ENCODE assay signal across 19 cellular contexts in the genomic region with DNA sequence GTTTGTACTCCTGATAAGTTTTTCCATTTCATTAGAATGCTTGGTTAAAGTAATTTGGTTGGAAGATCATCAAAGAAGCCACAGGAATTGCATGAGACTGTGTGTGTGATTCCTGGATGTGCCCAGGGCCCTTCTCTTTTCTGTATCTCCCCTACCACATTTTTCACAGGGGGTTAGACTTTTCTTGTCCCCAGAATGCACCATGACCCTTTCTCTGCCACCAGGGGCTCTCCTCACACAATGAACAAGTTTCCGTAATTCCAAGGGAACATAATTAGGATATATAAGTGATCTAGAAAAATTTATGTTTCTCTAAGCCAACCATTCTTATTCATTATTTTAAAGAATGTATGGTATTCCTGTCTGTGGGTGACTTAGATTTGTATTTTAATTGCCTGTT.
DNase-seq lines count a peak whose midpoint lies in the region; ATAC-seq and TF ChIP-seq lines count a peak whose summit lies in the region.
"Had no signal": no experiment of that assay in that cellular context is flagged by ENCODE, and none has a peak within 500 bp of the region (broad histone marks: within the 10 kb centered on the region; RNA-seq: fewer than 3 reads in every experiment).

No MANE protein-coding gene starts in this region.

- H3K4me3 ChIP-seq in AG04449 (ENCODE audit: low read depth, low read length) (no peak overlapping the region), GM23338 (no peak overlapping the region), adipocyte (ENCODE audit: low read length) (no peak overlapping the region)
- H3K4me3 ChIP-seq: right atrium auricular region had no signal

- TF ChIP-seq CTCF in AG04449 (IDR thresholded peaks at IDR 0.05; ENCODE audit: insufficient read depth, low read length, missing control alignments) (peak; percentile 37), GM23338 (conservative IDR thresholded peaks at IDR 0.05; ENCODE audit: low read depth in 2 of 2) (peak; percentile 53 to 57), glutamatergic neuron (IDR thresholded peaks at IDR 0.05; ENCODE audit: partially characterized antibody, unreplicated experiment) (no peak), GM10266 (IDR thresholded peaks at IDR 0.05; ENCODE audit: control insufficient read depth, insufficient read depth, low read depth, missing control alignments) (no peak)

- no peaks in the 10 kb centered on the region for H3K27me3 Mint-ChIP-seq in GM23338 (ENCODE audit: insufficient read depth, low read depth, poor library complexity)
- H3K27me3 Mint-ChIP-seq in glutamatergic neuron (ENCODE audit: unreplicated experiment) = peaks cover 8% of the 10 kb centered on the region
- H3K27me3 Mint-ChIP-seq in activated naive CD4-positive, alpha-beta T cell treated with anti-CD3 and anti-CD28 coated beads, Interleukin-2, amount 10 ng/mL, durations not matched to agents 7 days and 5 days = no peaks in the 10 kb centered on the region
- H3K27me3 Mint-ChIP-seq: activated CD8-positive, alpha-beta memory T cell treated with anti-CD3 and anti-CD28 coated beads, Interleukin-2, amount 10 ng/mL, durations not matched to agents 7 days and 5 days had no signal

- no peaks in the 10 kb centered on the region; the same call in 1 of the 2 replicates for H4K20me1 ChIP-seq in GM23338 (replicated peaks; ENCODE audit: insufficient read depth)

- H3K36me3 ChIP-seq in GM23338 (ENCODE audit: insufficient read depth) = 0 out of 2 replicates have a peak, but pooled peaks cover 4% of the 10 kb centered on the region
- no peaks in the 10 kb centered on the region for H3K36me3 ChIP-seq in adipocyte (ENCODE audit: control insufficient read depth, insufficient read depth, low read length, severe bottlenecking)
- H3K36me3 ChIP-seq: right atrium auricular region had no signal

- H2AFZ ChIP-seq in GM23338 = no peak overlapping the region

- H3K27ac ChIP-seq in GM23338 (ENCODE audit: low read depth) = no peak overlapping the region
- H3K27ac ChIP-seq: right atrium auricular region had no signal

- POLR2A ChIA-PET in AG04449 (lab: Yijun Ruan, JAX) = no interaction called here

- no peak for DNase-seq in AG04449 (ENCODE audit: low read depth, low spot score)
- peak; percentile 44 for DNase-seq in GM23338 (ENCODE audit: low spot score)
- peak; percentile 14 for DNase-seq in adipocyte (ENCODE audit: low read depth)
- no peak for DNase-seq in glutamatergic neuron
- DNase-seq in activated naive CD4-positive, alpha-beta T cell treated with anti-CD3 and anti-CD28 coated beads, Interleukin-2, amount 10 ng/mL, durations not matched to agents 7 days and 5 days = no peak
- no peak for DNase-seq in GM10266 (ENCODE audit: extremely low spot score)
- DNase-seq: activated CD4-positive, alpha-beta T cell treated with anti-CD3 and anti-CD28 coated beads for 1 hour; activated CD8-positive, alpha-beta memory T cell treated with anti-CD3 and anti-CD28 coated beads, Interleukin-2, amount 10 ng/mL, durations not matched to agents 7 days and 5 days; activated effector memory CD4-positive, alpha-beta T cell treated with Interleukin-2 at 50 U/mL for 16 hours; AML-193; amygdala; cortex of kidney; DMS 273 treated with DMSO at 0.1 percent for 48 hours; immature natural killer cell; NCI-H1105; T-helper 17 cell had no signal

- no peak overlapping the region for H3K9ac ChIP-seq in adipocyte (ENCODE audit: low read length)

- no peaks in the 10 kb centered on the region for H3K9me2 ChIP-seq in GM23338 (ENCODE audit: insufficient read depth)

- no peaks in the 10 kb centered on the region for H3F3A ChIP-seq in GM23338 (replicated peaks; ENCODE audit: low read depth)

- H3K9me3 ChIP-seq in adipocyte (ENCODE audit: control insufficient read depth, low read length) = no peaks in the 10 kb centered on the region
- H3K9me3 ChIP-seq: right atrium auricular region had no signal

- peaks cover 21% of the 10 kb centered on the region for H3K36me3 Mint-ChIP-seq in GM23338 (ENCODE audit: low read depth)
- no peaks in the 10 kb centered on the region for H3K36me3 Mint-ChIP-seq in glutamatergic neuron (ENCODE audit: unreplicated experiment)
- H3K36me3 Mint-ChIP-seq in activated naive CD4-positive, alpha-beta T cell treated with anti-CD3 and anti-CD28 coated beads, Interleukin-2, amount 10 ng/mL, durations not matched to agents 7 days and 5 days = no peaks in the 10 kb centered on the region
- H3K36me3 Mint-ChIP-seq: activated CD8-positive, alpha-beta memory T cell treated with anti-CD3 and anti-CD28 coated beads, Interleukin-2, amount 10 ng/mL, durations not matched to agents 7 days and 5 days had no signal

- no peaks in the 10 kb centered on the region for H3K79me2 ChIP-seq in GM23338 (replicated peaks; ENCODE audit: insufficient read depth)

- H3K4me1 Mint-ChIP-seq in GM23338 = peaks cover 59% of the 10 kb centered on the region
- peaks cover 22% of the 10 kb centered on the region for H3K4me1 Mint-ChIP-seq in glutamatergic neuron (ENCODE audit: low read depth, unreplicated experiment)
- H3K4me1 Mint-ChIP-seq in activated naive CD4-positive, alpha-beta T cell treated with anti-CD3 and anti-CD28 coated beads, Interleukin-2, amount 10 ng/mL, durations not matched to agents 7 days and 5 days = no peaks in the 10 kb centered on the region
- H3K4me1 Mint-ChIP-seq: activated CD8-positive, alpha-beta memory T cell treated with anti-CD3 and anti-CD28 coated beads, Interleukin-2, amount 10 ng/mL, durations not matched to agents 7 days and 5 days; immature natural killer cell had no signal

- H3K27ac Mint-ChIP-seq in GM23338 = no peak overlapping the region
- peak overlapping the region; percentile 88 for H3K27ac Mint-ChIP-seq in glutamatergic neuron (ENCODE audit: unreplicated experiment)
- no peak overlapping the region for H3K27ac Mint-ChIP-seq in activated naive CD4-positive, alpha-beta T cell treated with anti-CD3 and anti-CD28 coated beads, Interleukin-2, amount 10 ng/mL, durations not matched to agents 7 days and 5 days
- H3K27ac Mint-ChIP-seq: activated CD8-positive, alpha-beta memory T cell treated with anti-CD3 and anti-CD28 coated beads, Interleukin-2, amount 10 ng/mL, durations not matched to agents 7 days and 5 days; immature natural killer cell; T-helper 17 cell had no signal

- H3K4me2 ChIP-seq in GM23338 = peak overlapping the region; percentile 59; the same call in 1 of the 2 replicates

- H3K4me3 Mint-ChIP-seq in GM23338 (no peak overlapping the region; the same call in 2 of the 3 replicates), glutamatergic neuron (ENCODE audit: unreplicated experiment) (peak overlapping the region; percentile 46)
- no peak overlapping the region for H3K4me3 Mint-ChIP-seq in activated naive CD4-positive, alpha-beta T cell treated with anti-CD3 and anti-CD28 coated beads, Interleukin-2, amount 10 ng/mL, durations not matched to agents 7 days and 5 days
- H3K4me3 Mint-ChIP-seq: activated CD8-positive, alpha-beta memory T cell treated with anti-CD3 and anti-CD28 coated beads, Interleukin-2, amount 10 ng/mL, durations not matched to agents 7 days and 5 days; immature natural killer cell; T-helper 17 cell had no signal

- CTCF ChIA-PET in AG04449 (lab: Yijun Ruan, JAX) = interaction anchor here (1.5 to 2.8 kb wide), 6 partner anchors 9 to 428 kb away, joined by 3 to 8 read pairs (median 7); no protein-coding TSS in a partner anchor
- CTCF ChIA-PET in activated naive CD4-positive, alpha-beta T cell treated with anti-CD3 and anti-CD28 coated beads, Interleukin-2, amount 10 ng/mL, durations not matched to agents 7 days and 5 days (lab: Charles Lee) = no interaction called here

- H3K4me1 ChIP-seq in GM23338 (ENCODE audit: insufficient read depth) (peaks cover 51% of the 10 kb centered on the region), adipocyte (ENCODE audit: control insufficient read depth, insufficient read depth, low read length) (peaks cover 5% of the 10 kb centered on the region)

- H3K9me3 Mint-ChIP-seq in GM23338 (no peaks in the 10 kb centered on the region), glutamatergic neuron (ENCODE audit: unreplicated experiment) (peaks cover 3% of the 10 kb centered on the region)
- H3K9me3 Mint-ChIP-seq in activated naive CD4-positive, alpha-beta T cell treated with anti-CD3 and anti-CD28 coated beads, Interleukin-2, amount 10 ng/mL, durations not matched to agents 7 days and 5 days = no peaks in the 10 kb centered on the region
- H3K9me3 Mint-ChIP-seq: immature natural killer cell had no signal

- ATAC-seq in GM23338 = peak; percentile 15
- ATAC-seq in HG03378 (IDR thresholded peaks at IDR 0.05; ENCODE audit: unreplicated experiment) = no peak
- no peak for ATAC-seq in GM19463 (IDR thresholded peaks at IDR 0.05; ENCODE audit: unreplicated experiment)
- ATAC-seq: activated CD8-positive, alpha-beta memory T cell treated with anti-CD3 and anti-CD28 coated beads, Interleukin-2, amount 10 ng/mL, durations not matched to agents 7 days and 5 days; T-helper 17 cell had no signal

- no peaks in the 10 kb centered on the region for H3K27me3 ChIP-seq in GM23338 (ENCODE audit: insufficient read depth)
- H3K27me3 ChIP-seq in adipocyte (replicated peaks; ENCODE audit: control insufficient read depth, insufficient read depth, low read length) = no peaks in the 10 kb centered on the region
- H3K27me3 ChIP-seq: right atrium auricular region had no signal

TF ChIP-seq in GM23338, 12 proteins besides CTCF, POLR2A, EP300 and RAD21 (continues in another document):
- no peak for TF ChIP-seq ETS1 (IDR thresholded peaks at IDR 0.05)

Comparison
In these comparisons a context has a peak if more than half of its experiments do, and no peak if none do; other contexts are left out.
1. DNase-seq: peak in GM23338 (single experiment) and adipocyte (single experiment); none in AG04449 (single experiment), glutamatergic neuron (single experiment), activated naive CD4-positive, alpha-beta T cell treated with anti-CD3 and anti-CD28 coated beads, Interleukin-2, amount 10 ng/mL, durations not matched to agents 7 days and 5 days (single experiment) and GM10266 (single experiment).
2. CTCF ChIP-seq: peak in AG04449 (single experiment) and GM23338 (2 of 2); none in glutamatergic neuron (single experiment) and GM10266 (single experiment).